In the genomic region with DNA sequence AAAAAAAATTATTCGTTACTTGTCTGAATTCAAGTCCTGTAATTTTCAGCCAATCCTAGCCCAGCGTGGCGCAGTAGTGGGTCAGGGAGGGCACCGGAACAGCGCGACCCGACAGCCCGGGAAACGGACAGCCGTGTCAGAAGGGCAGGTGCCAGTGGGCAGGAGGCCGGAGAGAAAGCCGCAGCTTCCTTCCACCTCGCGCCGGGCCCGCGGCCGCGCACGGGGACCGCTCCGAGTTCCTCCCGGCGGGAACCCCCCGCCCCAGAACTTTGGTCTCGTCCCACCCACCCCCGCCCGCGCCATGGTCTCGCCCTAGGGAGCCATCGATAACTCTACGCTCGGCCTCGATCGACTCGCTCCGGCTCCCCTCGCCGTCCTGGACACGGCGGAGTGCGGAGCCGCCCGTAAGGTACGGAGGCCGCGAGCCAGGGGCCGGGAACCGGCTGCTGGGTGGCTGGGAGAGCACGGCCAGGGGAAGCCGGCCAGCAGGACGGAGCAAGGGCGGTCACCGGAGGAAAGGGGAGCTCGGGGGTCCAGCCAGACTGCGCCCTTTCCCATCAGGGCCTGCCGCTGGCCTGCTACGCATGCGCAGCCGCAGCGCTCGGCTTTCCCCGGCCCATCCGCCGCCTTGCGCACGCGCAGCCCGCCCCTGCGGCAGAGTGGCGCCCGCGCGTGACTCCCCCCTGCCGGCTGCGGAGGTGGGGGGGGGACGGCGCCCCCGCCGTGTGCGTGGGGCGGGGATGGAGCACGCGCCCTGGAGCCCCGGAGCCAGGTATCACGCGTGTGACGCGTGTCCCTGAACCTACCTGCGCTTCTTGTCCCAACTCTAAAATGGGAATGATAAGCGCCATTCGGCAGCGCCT, we compare ENCODE assay signal across 1 cellular context.
A peak's percentile ranks its signal among the peaks of the same experiment; 100 is the strongest.
TF ChIP-seq lines count a peak whose summit lies in the region.

A gene with protein sequence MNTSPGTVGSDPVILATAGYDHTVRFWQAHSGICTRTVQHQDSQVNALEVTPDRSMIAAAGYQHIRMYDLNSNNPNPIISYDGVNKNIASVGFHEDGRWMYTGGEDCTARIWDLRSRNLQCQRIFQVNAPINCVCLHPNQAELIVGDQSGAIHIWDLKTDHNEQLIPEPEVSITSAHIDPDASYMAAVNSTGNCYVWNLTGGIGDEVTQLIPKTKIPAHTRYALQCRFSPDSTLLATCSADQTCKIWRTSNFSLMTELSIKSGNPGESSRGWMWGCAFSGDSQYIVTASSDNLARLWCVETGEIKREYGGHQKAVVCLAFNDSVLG (plus strand): TSS at position 351 of the 863 bp plus-strand sequence. CDS start 632 bp downstream, outside the sequence.

TF ChIP-seq in HepG2, 621 proteins besides CTCF, POLR2A, EP300 and RAD21 (continued from another document and continues in another):
- TF ChIP-seq, protein P1, sequence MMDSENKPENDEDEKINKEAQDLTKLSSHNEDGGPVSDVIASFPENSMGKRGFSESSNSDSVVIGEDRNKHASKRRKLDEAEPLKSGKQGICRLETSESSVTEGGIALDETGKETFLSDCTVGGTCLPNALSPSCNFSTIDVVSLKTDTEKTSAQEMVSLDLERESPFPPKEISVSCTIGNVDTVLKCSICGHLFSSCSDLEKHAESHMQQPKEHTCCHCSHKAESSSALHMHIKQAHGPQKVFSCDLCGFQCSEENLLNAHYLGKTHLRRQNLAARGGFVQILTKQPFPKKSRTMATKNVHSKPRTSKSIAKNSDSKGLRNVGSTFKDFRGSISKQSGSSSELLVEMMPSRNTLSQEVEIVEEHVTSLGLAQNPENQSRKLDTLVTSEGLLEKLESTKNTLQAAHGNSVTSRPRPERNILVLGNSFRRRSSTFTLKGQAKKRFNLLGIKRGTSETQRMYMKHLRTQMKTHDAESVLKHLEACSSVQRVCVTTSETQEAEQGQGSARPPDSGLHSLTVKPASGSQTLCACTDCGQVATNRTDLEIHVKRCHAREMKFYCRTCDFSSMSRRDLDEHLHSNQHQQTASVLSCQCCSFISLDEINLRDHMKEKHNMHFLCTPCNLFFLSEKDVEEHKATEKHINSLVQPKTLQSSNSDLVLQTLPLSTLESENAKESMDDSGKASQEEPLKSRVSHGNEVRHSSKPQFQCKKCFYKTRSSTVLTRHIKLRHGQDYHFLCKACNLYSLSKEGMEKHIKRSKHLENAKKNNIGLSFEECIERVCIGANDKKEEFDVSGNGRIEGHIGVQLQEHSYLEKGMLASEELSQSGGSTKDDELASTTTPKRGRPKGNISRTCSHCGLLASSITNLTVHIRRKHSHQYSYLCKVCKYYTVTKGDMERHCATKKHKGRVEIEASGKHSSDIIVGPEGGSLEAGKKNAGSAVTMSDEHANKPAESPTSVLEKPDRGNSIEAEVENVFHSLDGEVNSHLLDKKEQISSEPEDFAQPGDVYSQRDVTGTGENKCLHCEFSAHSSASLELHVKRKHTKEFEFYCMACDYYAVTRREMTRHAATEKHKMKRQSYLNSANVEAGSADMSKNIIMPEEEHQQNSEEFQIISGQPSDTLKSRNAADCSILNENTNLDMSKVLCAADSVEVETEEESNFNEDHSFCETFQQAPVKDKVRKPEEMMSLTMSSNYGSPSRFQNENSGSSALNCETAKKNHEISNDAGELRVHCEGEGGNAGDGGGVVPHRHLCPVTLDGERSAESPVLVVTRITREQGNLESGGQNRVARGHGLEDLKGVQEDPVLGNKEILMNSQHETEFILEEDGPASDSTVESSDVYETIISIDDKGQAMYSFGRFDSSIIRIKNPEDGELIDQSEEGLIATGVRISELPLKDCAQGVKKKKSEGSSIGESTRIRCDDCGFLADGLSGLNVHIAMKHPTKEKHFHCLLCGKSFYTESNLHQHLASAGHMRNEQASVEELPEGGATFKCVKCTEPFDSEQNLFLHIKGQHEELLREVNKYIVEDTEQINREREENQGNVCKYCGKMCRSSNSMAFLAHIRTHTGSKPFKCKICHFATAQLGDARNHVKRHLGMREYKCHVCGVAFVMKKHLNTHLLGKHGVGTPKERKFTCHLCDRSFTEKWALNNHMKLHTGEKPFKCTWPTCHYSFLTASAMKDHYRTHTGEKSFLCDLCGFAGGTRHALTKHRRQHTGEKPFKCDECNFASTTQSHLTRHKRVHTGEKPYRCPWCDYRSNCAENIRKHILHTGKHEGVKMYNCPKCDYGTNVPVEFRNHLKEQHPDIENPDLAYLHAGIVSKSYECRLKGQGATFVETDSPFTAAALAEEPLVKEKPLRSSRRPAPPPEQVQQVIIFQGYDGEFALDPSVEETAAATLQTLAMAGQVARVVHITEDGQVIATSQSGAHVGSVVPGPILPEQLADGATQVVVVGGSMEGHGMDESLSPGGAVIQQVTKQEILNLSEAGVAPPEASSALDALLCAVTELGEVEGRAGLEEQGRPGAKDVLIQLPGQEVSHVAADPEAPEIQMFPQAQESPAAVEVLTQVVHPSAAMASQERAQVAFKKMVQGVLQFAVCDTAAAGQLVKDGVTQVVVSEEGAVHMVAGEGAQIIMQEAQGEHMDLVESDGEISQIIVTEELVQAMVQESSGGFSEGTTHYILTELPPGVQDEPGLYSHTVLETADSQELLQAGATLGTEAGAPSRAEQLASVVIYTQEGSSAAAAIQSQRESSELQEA (CRISPR knock-in tag; IDR thresholded peaks at IDR 0.05; ENCODE audit: not compliant biosample characterization): no peak
- TF ChIP-seq TEAD3 (CRISPR knock-in tag; optimal IDR thresholded peaks at IDR 0.05; ENCODE audit: borderline replicate concordance) (no peak), ZNF619 (CRISPR knock-in tag; IDR thresholded peaks at IDR 0.05) (no peak), KLF13 (CRISPR knock-in tag; IDR thresholded peaks at IDR 0.05) (no peak), ZFX (CRISPR knock-in tag; IDR thresholded peaks at IDR 0.05; ENCODE audit: low read depth) (peak; percentile 99), MLLT10 (CRISPR knock-in tag; IDR thresholded peaks at IDR 0.05) (no peak), EEA1 (CRISPR knock-in tag; IDR thresholded peaks at IDR 0.05; ENCODE audit: borderline replicate concordance) (peak; percentile 90), MED13 (CRISPR knock-in tag; IDR thresholded peaks at IDR 0.05) (no peak), KDM2A (CRISPR knock-in tag; IDR thresholded peaks at IDR 0.05; ENCODE audit: borderline replicate concordance, low read depth) (peak; percentile 90), ZNF251 (CRISPR knock-in tag; IDR thresholded peaks at IDR 0.05) (no peak), KLF9 (CRISPR knock-in tag; IDR thresholded peaks at IDR 0.05; ENCODE audit: low read depth) (no peak), ZBTB1 (CRISPR knock-in tag; IDR thresholded peaks at IDR 0.05; ENCODE audit: borderline replicate concordance) (0 out of 2 replicates have a peak, but pooled peaks have one; percentile 76), TSC22D2 (CRISPR knock-in tag; IDR thresholded peaks at IDR 0.05; ENCODE audit: borderline replicate concordance) (0 out of 2 replicates have a peak, but pooled peaks have one; percentile 64), MTA3 (CRISPR knock-in tag; IDR thresholded peaks at IDR 0.05) (no peak), ZNF556 (CRISPR knock-in tag; IDR thresholded peaks at IDR 0.05; ENCODE audit: borderline replicate concordance) (no peak; the same call in 1 of the 2 replicates), TGIF2 (CRISPR knock-in tag; IDR thresholded peaks at IDR 0.05) (0 out of 2 replicates have a peak, but pooled peaks have one; percentile 40), ISX (CRISPR knock-in tag; conservative IDR thresholded peaks at IDR 0.05) (no peak), HOXA5 (CRISPR knock-in tag; IDR thresholded peaks at IDR 0.05) (peak; percentile 57; the same call in 1 of the 2 replicates), NCOA1 (CRISPR knock-in tag; IDR thresholded peaks at IDR 0.05) (peak; percentile 96), SRY (CRISPR knock-in tag; IDR thresholded peaks at IDR 0.05) (no peak), ZNF607 (CRISPR knock-in tag; IDR thresholded peaks at IDR 0.05; ENCODE audit: borderline replicate concordance) (0 out of 2 replicates have a peak, but pooled peaks have one; percentile 73)
- TF ChIP-seq, protein P2, sequence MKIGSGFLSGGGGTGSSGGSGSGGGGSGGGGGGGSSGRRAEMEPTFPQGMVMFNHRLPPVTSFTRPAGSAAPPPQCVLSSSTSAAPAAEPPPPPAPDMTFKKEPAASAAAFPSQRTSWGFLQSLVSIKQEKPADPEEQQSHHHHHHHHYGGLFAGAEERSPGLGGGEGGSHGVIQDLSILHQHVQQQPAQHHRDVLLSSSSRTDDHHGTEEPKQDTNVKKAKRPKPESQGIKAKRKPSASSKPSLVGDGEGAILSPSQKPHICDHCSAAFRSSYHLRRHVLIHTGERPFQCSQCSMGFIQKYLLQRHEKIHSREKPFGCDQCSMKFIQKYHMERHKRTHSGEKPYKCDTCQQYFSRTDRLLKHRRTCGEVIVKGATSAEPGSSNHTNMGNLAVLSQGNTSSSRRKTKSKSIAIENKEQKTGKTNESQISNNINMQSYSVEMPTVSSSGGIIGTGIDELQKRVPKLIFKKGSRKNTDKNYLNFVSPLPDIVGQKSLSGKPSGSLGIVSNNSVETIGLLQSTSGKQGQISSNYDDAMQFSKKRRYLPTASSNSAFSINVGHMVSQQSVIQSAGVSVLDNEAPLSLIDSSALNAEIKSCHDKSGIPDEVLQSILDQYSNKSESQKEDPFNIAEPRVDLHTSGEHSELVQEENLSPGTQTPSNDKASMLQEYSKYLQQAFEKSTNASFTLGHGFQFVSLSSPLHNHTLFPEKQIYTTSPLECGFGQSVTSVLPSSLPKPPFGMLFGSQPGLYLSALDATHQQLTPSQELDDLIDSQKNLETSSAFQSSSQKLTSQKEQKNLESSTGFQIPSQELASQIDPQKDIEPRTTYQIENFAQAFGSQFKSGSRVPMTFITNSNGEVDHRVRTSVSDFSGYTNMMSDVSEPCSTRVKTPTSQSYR (CRISPR knock-in tag; IDR thresholded peaks at IDR 0.05; ENCODE audit: borderline replicate concordance): no peak
- TF ChIP-seq, protein P3, sequence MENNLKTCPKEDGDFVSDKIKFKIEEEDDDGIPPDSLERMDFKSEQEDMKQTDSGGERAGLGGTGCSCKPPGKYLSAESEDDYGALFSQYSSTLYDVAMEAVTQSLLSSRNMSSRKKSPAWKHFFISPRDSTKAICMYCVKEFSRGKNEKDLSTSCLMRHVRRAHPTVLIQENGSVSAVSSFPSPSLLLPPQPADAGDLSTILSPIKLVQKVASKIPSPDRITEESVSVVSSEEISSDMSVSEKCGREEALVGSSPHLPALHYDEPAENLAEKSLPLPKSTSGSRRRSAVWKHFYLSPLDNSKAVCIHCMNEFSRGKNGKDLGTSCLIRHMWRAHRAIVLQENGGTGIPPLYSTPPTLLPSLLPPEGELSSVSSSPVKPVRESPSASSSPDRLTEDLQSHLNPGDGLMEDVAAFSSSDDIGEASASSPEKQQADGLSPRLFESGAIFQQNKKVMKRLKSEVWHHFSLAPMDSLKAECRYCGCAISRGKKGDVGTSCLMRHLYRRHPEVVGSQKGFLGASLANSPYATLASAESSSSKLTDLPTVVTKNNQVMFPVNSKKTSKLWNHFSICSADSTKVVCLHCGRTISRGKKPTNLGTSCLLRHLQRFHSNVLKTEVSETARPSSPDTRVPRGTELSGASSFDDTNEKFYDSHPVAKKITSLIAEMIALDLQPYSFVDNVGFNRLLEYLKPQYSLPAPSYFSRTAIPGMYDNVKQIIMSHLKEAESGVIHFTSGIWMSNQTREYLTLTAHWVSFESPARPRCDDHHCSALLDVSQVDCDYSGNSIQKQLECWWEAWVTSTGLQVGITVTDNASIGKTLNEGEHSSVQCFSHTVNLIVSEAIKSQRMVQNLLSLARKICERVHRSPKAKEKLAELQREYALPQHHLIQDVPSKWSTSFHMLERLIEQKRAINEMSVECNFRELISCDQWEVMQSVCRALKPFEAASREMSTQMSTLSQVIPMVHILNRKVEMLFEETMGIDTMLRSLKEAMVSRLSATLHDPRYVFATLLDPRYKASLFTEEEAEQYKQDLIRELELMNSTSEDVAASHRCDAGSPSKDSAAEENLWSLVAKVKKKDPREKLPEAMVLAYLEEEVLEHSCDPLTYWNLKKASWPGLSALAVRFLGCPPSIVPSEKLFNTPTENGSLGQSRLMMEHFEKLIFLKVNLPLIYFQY (CRISPR knock-in tag; IDR thresholded peaks at IDR 0.05; ENCODE audit: borderline replicate concordance): 0 out of 2 replicates have a peak, but pooled peaks have one; percentile 22
- TF ChIP-seq, protein P4, sequence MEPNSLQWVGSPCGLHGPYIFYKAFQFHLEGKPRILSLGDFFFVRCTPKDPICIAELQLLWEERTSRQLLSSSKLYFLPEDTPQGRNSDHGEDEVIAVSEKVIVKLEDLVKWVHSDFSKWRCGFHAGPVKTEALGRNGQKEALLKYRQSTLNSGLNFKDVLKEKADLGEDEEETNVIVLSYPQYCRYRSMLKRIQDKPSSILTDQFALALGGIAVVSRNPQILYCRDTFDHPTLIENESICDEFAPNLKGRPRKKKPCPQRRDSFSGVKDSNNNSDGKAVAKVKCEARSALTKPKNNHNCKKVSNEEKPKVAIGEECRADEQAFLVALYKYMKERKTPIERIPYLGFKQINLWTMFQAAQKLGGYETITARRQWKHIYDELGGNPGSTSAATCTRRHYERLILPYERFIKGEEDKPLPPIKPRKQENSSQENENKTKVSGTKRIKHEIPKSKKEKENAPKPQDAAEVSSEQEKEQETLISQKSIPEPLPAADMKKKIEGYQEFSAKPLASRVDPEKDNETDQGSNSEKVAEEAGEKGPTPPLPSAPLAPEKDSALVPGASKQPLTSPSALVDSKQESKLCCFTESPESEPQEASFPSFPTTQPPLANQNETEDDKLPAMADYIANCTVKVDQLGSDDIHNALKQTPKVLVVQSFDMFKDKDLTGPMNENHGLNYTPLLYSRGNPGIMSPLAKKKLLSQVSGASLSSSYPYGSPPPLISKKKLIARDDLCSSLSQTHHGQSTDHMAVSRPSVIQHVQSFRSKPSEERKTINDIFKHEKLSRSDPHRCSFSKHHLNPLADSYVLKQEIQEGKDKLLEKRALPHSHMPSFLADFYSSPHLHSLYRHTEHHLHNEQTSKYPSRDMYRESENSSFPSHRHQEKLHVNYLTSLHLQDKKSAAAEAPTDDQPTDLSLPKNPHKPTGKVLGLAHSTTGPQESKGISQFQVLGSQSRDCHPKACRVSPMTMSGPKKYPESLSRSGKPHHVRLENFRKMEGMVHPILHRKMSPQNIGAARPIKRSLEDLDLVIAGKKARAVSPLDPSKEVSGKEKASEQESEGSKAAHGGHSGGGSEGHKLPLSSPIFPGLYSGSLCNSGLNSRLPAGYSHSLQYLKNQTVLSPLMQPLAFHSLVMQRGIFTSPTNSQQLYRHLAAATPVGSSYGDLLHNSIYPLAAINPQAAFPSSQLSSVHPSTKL (CRISPR knock-in tag; IDR thresholded peaks at IDR 0.05): peak; percentile 57
- TF ChIP-seq, protein P5, sequence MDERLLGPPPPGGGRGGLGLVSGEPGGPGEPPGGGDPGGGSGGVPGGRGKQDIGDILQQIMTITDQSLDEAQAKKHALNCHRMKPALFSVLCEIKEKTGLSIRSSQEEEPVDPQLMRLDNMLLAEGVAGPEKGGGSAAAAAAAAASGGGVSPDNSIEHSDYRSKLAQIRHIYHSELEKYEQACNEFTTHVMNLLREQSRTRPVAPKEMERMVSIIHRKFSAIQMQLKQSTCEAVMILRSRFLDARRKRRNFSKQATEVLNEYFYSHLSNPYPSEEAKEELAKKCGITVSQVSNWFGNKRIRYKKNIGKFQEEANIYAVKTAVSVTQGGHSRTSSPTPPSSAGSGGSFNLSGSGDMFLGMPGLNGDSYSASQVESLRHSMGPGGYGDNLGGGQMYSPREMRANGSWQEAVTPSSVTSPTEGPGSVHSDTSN (CRISPR knock-in tag; IDR thresholded peaks at IDR 0.05): no peak
- TF ChIP-seq, protein P6, sequence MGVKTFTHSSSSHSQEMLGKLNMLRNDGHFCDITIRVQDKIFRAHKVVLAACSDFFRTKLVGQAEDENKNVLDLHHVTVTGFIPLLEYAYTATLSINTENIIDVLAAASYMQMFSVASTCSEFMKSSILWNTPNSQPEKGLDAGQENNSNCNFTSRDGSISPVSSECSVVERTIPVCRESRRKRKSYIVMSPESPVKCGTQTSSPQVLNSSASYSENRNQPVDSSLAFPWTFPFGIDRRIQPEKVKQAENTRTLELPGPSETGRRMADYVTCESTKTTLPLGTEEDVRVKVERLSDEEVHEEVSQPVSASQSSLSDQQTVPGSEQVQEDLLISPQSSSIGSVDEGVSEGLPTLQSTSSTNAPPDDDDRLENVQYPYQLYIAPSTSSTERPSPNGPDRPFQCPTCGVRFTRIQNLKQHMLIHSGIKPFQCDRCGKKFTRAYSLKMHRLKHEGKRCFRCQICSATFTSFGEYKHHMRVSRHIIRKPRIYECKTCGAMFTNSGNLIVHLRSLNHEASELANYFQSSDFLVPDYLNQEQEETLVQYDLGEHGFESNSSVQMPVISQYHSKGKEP (CRISPR knock-in tag; IDR thresholded peaks at IDR 0.05): no peak; the same call in 1 of the 2 replicates
